In genomic region chr22:27170491-27170890, GRCh38 we compare ENCODE assay signal across 11 cellular contexts.
DNase-seq lines count a peak whose midpoint lies in the region; ATAC-seq and TF ChIP-seq lines count a peak whose summit lies in the region.
"Had no signal": no experiment of that assay in that cellular context is flagged by ENCODE, and none has a peak within 500 bp of the region (broad histone marks: within the 10 kb centered on the region; RNA-seq: fewer than 3 reads in every experiment).

No MANE protein-coding gene starts in this region.

- intact Hi-C loops in HCT116 (cut with micrococcal nuclease) (no loop called here), ascending aorta (cut with DNase I) (loop anchor here (1.0 to 5.0 kb wide), 4 partner anchors 42 to 283 kb away; no protein-coding TSS in a partner anchor)

- H3K4me2 ChIP-seq in HCT116 (ENCODE audit: low read length) = peak overlapping the region; percentile 54

- no peak overlapping the region for H3K27ac Mint-ChIP-seq in type B pancreatic cell

- BruUV-seq in HCT116 (replicated peaks; lab: Mats Ljungman, UMichigan) = no TSS peak

- H3K9me2 ChIP-seq in HCT116 (ENCODE audit: insufficient read depth) = no peaks in the 10 kb centered on the region

- H3K27me3 ChIP-seq in HCT116 (ENCODE audit: insufficient read depth, low read length) = peaks cover 24% of the 10 kb centered on the region
- no peaks in the 10 kb centered on the region for H3K27me3 ChIP-seq in ascending aorta
- H3K27me3 ChIP-seq: vagina had no signal

- TF ChIP-seq CTCF in HCT116 (IDR thresholded peaks at IDR 0.05 in 2 of 3, conservative IDR thresholded peaks at IDR 0.05 in 1 of 3; ENCODE audit: borderline replicate concordance in 1 of 3, insufficient read depth in 1 of 3, low read depth in 2 of 3, low read length in 2 of 3) (no peak), ascending aorta (IDR thresholded peaks at IDR 0.05) (no peak), type B pancreatic cell (conservative IDR thresholded peaks at IDR 0.05) (no peak)

- no peaks in the 10 kb centered on the region for H4K20me1 ChIP-seq in HCT116 (ENCODE audit: insufficient read depth)

- H3K27ac ChIP-seq in HCT116 (ENCODE audit: low read depth, low read length) (no peak overlapping the region), ascending aorta (peak overlapping the region; percentile 53 to 55)
- H3K27ac ChIP-seq: vagina had no signal

- no peak overlapping the region for H3K4me3 Mint-ChIP-seq in type B pancreatic cell
- H3K4me3 Mint-ChIP-seq: neural crest cell had no signal

- H3K9ac ChIP-seq in HCT116 (ENCODE audit: low read length) = no peak overlapping the region

- no peaks in the 10 kb centered on the region for H3K36me3 Mint-ChIP-seq in type B pancreatic cell

- peaks cover 10 to 14% of the 10 kb centered on the region in 2 experiments for H3K4me1 ChIP-seq in HCT116 (ENCODE audit: control insufficient read depth in 1 of 2, insufficient read depth in 2 of 2, low read length in 2 of 2)
- peaks cover 0 to 9% of the 10 kb centered on the region in 2 donors for H3K4me1 ChIP-seq in ascending aorta
- H3K4me1 ChIP-seq: vagina had no signal

- peak; percentile 29 for DNase-seq in HCT116 (ENCODE audit: low read depth, low spot score)
- peak; percentile 60 to 94 for DNase-seq in ascending aorta (ENCODE audit: low spot score in 2 of 2)
- DNase-seq in kidney glomerular epithelial cell (lab: John Stamatoyannopoulos, UW) = peak; percentile 81
- DNase-seq in type B pancreatic cell (ENCODE audit: extremely low spot score, unreplicated experiment) = peak; percentile 45
- no peak for DNase-seq in SKM-1 (lab: John Stamatoyannopoulos, UW; ENCODE audit: unreplicated experiment)
- DNase-seq: NCI-H2081 treated with DMSO at 0.1 percent for 48 hours, RPMI8226 had no signal

- RAD21 ChIA-PET in HCT116 (lab: Charles Lee; ENCODE audit: low non-redundant PET in 1 of 2, low total read pairs in 2 of 2, uncharacterized antibody in 2 of 2, unreplicated experiment in 2 of 2) = no interaction called here

- H2AFZ ChIP-seq in HCT116 (ENCODE audit: low read depth, low read length, poor library complexity, severe bottlenecking) = no peak overlapping the region

- peaks cover 2% of the 10 kb centered on the region for H3K4me1 Mint-ChIP-seq in type B pancreatic cell (ENCODE audit: unreplicated experiment)

- no peaks in the 10 kb centered on the region for H3K79me2 ChIP-seq in HCT116 (ENCODE audit: insufficient read depth, low read length)

- H3K36me3 ChIP-seq in HCT116 (ENCODE audit: control insufficient read depth in 1 of 2, insufficient read depth in 2 of 2, low read length in 2 of 2) (no peaks in the 10 kb centered on the region), ascending aorta (no peaks in the 10 kb centered on the region)
- H3K36me3 ChIP-seq: vagina had no signal

- CTCF ChIA-PET in HCT116 (lab: Charles Lee) = interaction anchor here (1.5 kb wide), 1 partner anchor 9 kb away, joined by 3 read pairs; no protein-coding TSS in a partner anchor

- peaks cover 23% of the 10 kb centered on the region for H3K27me3 Mint-ChIP-seq in type B pancreatic cell

- no peaks in the 10 kb centered on the region for H3K9me3 Mint-ChIP-seq in type B pancreatic cell
- H3K9me3 Mint-ChIP-seq: neural crest cell had no signal

- POLR2A ChIA-PET in HCT116 (lab: Charles Lee) = no interaction called here

- no peak for TF ChIP-seq RAD21 in HCT116 (IDR thresholded peaks at IDR 0.05; ENCODE audit: low read depth)

- H3K4me3 ChIP-seq in HCT116 (replicated peaks in 1 of 2; ENCODE audit: low read depth in 1 of 2, low read length in 2 of 2) (no peak overlapping the region), ascending aorta (no peak overlapping the region)
- H3K4me3 ChIP-seq: vagina had no signal

- TF ChIP-seq POLR2A in HCT116 (IDR thresholded peaks at IDR 0.05; ENCODE audit: borderline replicate concordance, extremely low read depth, insufficient read depth, insufficient read length) = no peak

- ATAC-seq in HCT116 = peak; percentile 85
- ATAC-seq in HG02840 (IDR thresholded peaks at IDR 0.05; ENCODE audit: low FRiP score, unreplicated experiment) = no peak
- ATAC-seq in GM21737 (IDR thresholded peaks at IDR 0.05; ENCODE audit: unreplicated experiment) = no peak

- H3K9me3 ChIP-seq in HCT116 (ENCODE audit: control insufficient read depth in 1 of 2, insufficient read depth in 1 of 2, low read depth in 1 of 2, low read length in 2 of 2) = no peaks in the 10 kb centered on the region
- H3K9me3 ChIP-seq in ascending aorta = no peaks in the 10 kb centered on the region
- H3K9me3 ChIP-seq: vagina had no signal

TF ChIP-seq in HCT116, 20 proteins besides CTCF, POLR2A, EP300 and RAD21:
- no peak for TF ChIP-seq CEBPB (IDR thresholded peaks at IDR 0.05; ENCODE audit: low read depth)
- TF ChIP-seq SP1 (IDR thresholded peaks at IDR 0.05; ENCODE audit: low read depth) = peak; percentile 30; the same call in 1 of the 2 replicates
